ENCODE assay signal across 1 cellular context in genomic region chr11:126164781-126165180, GRCh38.
TF ChIP-seq lines count a peak whose summit lies in the region.

No MANE protein-coding gene starts in this region.

TF ChIP-seq in HepG2, 621 proteins besides CTCF, POLR2A, EP300 and RAD21:
- TF ChIP-seq ATF7-NPFF (CRISPR knock-in tag; IDR thresholded peaks at IDR 0.05; ENCODE audit: low read depth) (no peak), NFE2L1 (CRISPR knock-in tag; IDR thresholded peaks at IDR 0.05; ENCODE audit: borderline replicate concordance) (no peak), TFAP4 (IDR thresholded peaks at IDR 0.05; ENCODE audit: borderline replicate concordance, low read depth) (no peak), MTF2 (CRISPR knock-in tag; IDR thresholded peaks at IDR 0.05; ENCODE audit: borderline replicate concordance) (no peak), ZNF292 (CRISPR knock-in tag; IDR thresholded peaks at IDR 0.05; ENCODE audit: borderline replicate concordance, low read depth) (no peak), ZNF512B (CRISPR knock-in tag; IDR thresholded peaks at IDR 0.05; ENCODE audit: borderline replicate concordance) (no peak), ZMYM3 (CRISPR knock-in tag; IDR thresholded peaks at IDR 0.05) (peak; percentile 73; the same call in 1 of the 2 replicates), ZNF615 (CRISPR knock-in tag; IDR thresholded peaks at IDR 0.05; ENCODE audit: borderline replicate concordance) (no peak), RFX1 (IDR thresholded peaks at IDR 0.05) (no peak), ZNF770 (CRISPR knock-in tag; IDR thresholded peaks at IDR 0.05) (peak; percentile 95), ZNF362 (CRISPR knock-in tag; IDR thresholded peaks at IDR 0.05; ENCODE audit: borderline replicate concordance) (0 out of 2 replicates have a peak, but pooled peaks have one; percentile 17), ZNF580 (CRISPR knock-in tag; IDR thresholded peaks at IDR 0.05; ENCODE audit: borderline replicate concordance, low read depth) (no peak), AKAP8 (CRISPR knock-in tag; IDR thresholded peaks at IDR 0.05) (no peak), ZNF710 (CRISPR knock-in tag; IDR thresholded peaks at IDR 0.05; ENCODE audit: borderline replicate concordance) (0 out of 2 replicates have a peak, but pooled peaks have one; percentile 13), GABPA (IDR thresholded peaks at IDR 0.05; ENCODE audit: low read depth, low read length) (no peak), GABPA (CRISPR knock-in tag; IDR thresholded peaks at IDR 0.05; ENCODE audit: low read depth) (no peak), KDM4B (CRISPR knock-in tag; IDR thresholded peaks at IDR 0.05) (no peak), XRCC5 (optimal IDR thresholded peaks at IDR 0.05; ENCODE audit: low read length) (no peak), SMARCC2 (IDR thresholded peaks at IDR 0.05) (no peak)
